8 cellular contexts compared by ENCODE assay signal in genomic region chr19:4338441-4339350, GRCh38. TPM values are rescaled to one million over a fixed set of nuclear protein-coding genes. Genes with fewer than 3 reads are reported as not detected.
DNase-seq lines count a peak whose midpoint lies in the region; ATAC-seq and TF ChIP-seq lines count a peak whose summit lies in the region.

STAP2 (minus strand) TSS chr19:4338827; CDS start chr19:4338753, 74 bp downstream.

- H3K27ac ChIP-seq in effector memory CD4-positive, alpha-beta T cell (ENCODE audit: insufficient read depth, low read length, poor library complexity, severe bottlenecking) = peak within 1 kb of the TSS; percentile 27

- TF ChIP-seq CTCF in GM12875 (IDR thresholded peaks at IDR 0.05; ENCODE audit: borderline replicate concordance, insufficient read depth, low read depth, low read length) = no peak

- peak within 1 kb of the TSS; percentile 45 for H3K4me3 ChIP-seq in GM12875 (ENCODE audit: low read depth, low read length)
- H3K4me3 ChIP-seq in effector memory CD4-positive, alpha-beta T cell (ENCODE audit: insufficient read depth, low read depth, low read length, poor library complexity, severe bottlenecking) = peak within 1 kb of the TSS; percentile 33

- H3K36me3 ChIP-seq in effector memory CD4-positive, alpha-beta T cell (ENCODE audit: control insufficient read depth, insufficient read depth, low read length) = no peaks in the 10 kb centered on the region

- peak; percentile 14 for DNase-seq in SK-MEL-5 (ENCODE audit: low read depth, low spot score)
- DNase-seq in effector memory CD4-positive, alpha-beta T cell = no peak
- DNase-seq in mucosa of gallbladder (ENCODE audit: low spot score) = peak; percentile 58
- DNase-seq in NCI-H524 treated with DMSO at 0.1 percent for 48 hours (lab: John Stamatoyannopoulos, UW) = no peak

- no peaks in the 10 kb centered on the region for H3K9me3 ChIP-seq in effector memory CD4-positive, alpha-beta T cell (ENCODE audit: control insufficient read depth, low read length)

- in situ Hi-C loops in SK-MEL-5 (cut with HindIII; ENCODE audit: low pct_unique_long_range_greater_than_20kb, low sequenced_read_pairs) = no loop called here

- ATAC-seq in HG02870 (IDR thresholded peaks at IDR 0.05; ENCODE audit: unreplicated experiment) = no peak
- ATAC-seq in HG03280 (IDR thresholded peaks at IDR 0.05; ENCODE audit: unreplicated experiment) = no peak
- no peak for ATAC-seq in GM19035 (IDR thresholded peaks at IDR 0.05; ENCODE audit: unreplicated experiment)

- H3K4me1 ChIP-seq in effector memory CD4-positive, alpha-beta T cell (ENCODE audit: control insufficient read depth, insufficient read depth, low read length, poor library complexity, severe bottlenecking) = peaks cover 13% of the 10 kb centered on the region

- no peaks in the 10 kb centered on the region for H3K27me3 ChIP-seq in effector memory CD4-positive, alpha-beta T cell (replicated peaks; ENCODE audit: control insufficient read depth, insufficient read depth, low read length, poor library complexity, severe bottlenecking)

RNA-seq across cellular contexts. Expression of gene STAP2, which starts in this region (rescaled TPM):
- 3.1 and 3.8 TPM in 2 replicates for total RNA-seq in SK-MEL-5 (2014; rRNA removed; shearing (Covaris generic))
- 2.4 and 4.0 TPM in 2 replicates for polyA plus RNA-seq in SK-MEL-5 (2015; cell fraction: cytosol; rRNA removed)
- polyA plus RNA-seq in SK-MEL-5 (2015; cell fraction: nucleus; rRNA removed) = 0.81 and 1.4 TPM in 2 replicates
- 37.8 TPM for total RNA-seq in mucosa of gallbladder

Comparison
In these comparisons a context has a peak if more than half of its experiments do, and no peak if none do; other contexts are left out.
1. DNase-seq: peak in SK-MEL-5 (single experiment) and mucosa of gallbladder (single experiment); none in effector memory CD4-positive, alpha-beta T cell (0 of 3) and NCI-H524 treated with DMSO at 0.1 percent for 48 hours (single experiment).